Comparison of ENCODE assay signal across 8 cellular contexts in genomic region chr16:85735225-85735722, GRCh38. TPM values are rescaled to one million over a fixed set of nuclear protein-coding genes. Genes with fewer than 3 reads are reported as not detected.
DNase-seq lines count a peak whose midpoint lies in the region; ATAC-seq and TF ChIP-seq lines count a peak whose summit lies in the region.
"Had no signal": no experiment of that assay in that cellular context is flagged by ENCODE, and none has a peak within 500 bp of the region (broad histone marks: within the 10 kb centered on the region; RNA-seq: fewer than 3 reads in every experiment).

No MANE protein-coding gene starts in this region.

- no peak overlapping the region for H3K9ac ChIP-seq in SK-N-SH

- POLR2A ChIA-PET in SK-N-SH (lab: Yijun Ruan, JAX) = no interaction called here

- no peaks in the 10 kb centered on the region for H3K27me3 Mint-ChIP-seq in activated T-cell treated with anti-CD3 and anti-CD28 coated beads, Interleukin-2, amount 50 U/mL, for 72 hours (ENCODE audit: low read depth)
- no peaks in the 10 kb centered on the region for H3K27me3 Mint-ChIP-seq in HFFc6 (ENCODE audit: insufficient read depth)

- ATAC-seq in GM19467 (IDR thresholded peaks at IDR 0.05; ENCODE audit: unreplicated experiment) (peak; percentile 80), HG03432 (IDR thresholded peaks at IDR 0.05; ENCODE audit: unreplicated experiment) (peak; percentile 83)
- peak; percentile 71 to 80 for ATAC-seq in activated T-cell treated with anti-CD3 and anti-CD28 coated beads, Interleukin-2, amount 50 U/mL, for 72 hours (replicated peaks in 1 of 2)

- no peak overlapping the region for H3K27ac Mint-ChIP-seq in activated T-cell treated with anti-CD3 and anti-CD28 coated beads, Interleukin-2, amount 50 U/mL, for 72 hours
- no peak overlapping the region for H3K27ac Mint-ChIP-seq in HFFc6

- CTCF ChIA-PET in SK-N-SH (lab: Yijun Ruan, JAX) = no interaction called here

- H3K79me2 ChIP-seq in SK-N-SH (ENCODE audit: insufficient read depth) = peaks cover 7% of the 10 kb centered on the region

- no peaks in the 10 kb centered on the region for H3F3A ChIP-seq in SK-N-SH (replicated peaks; ENCODE audit: insufficient read depth)

- no peak overlapping the region for H3K4me2 ChIP-seq in SK-N-SH

- H3K4me1 ChIP-seq in BE2C = peaks cover 5% of the 10 kb centered on the region
- H3K4me1 ChIP-seq in SK-N-SH (ENCODE audit: control insufficient read depth in 1 of 2, insufficient read depth in 2 of 2, low read depth in 1 of 2, low read length in 1 of 2) = peaks cover 0 to 8% of the 10 kb centered on the region in 2 experiments; a peak in 1 of 4 replicates
- H3K4me1 ChIP-seq: lower lobe of right lung had no signal

- H3K9me3 Mint-ChIP-seq in activated T-cell treated with anti-CD3 and anti-CD28 coated beads, Interleukin-2, amount 50 U/mL, for 72 hours = no peaks in the 10 kb centered on the region
- H3K9me3 Mint-ChIP-seq in HFFc6 = no peaks in the 10 kb centered on the region

- no peaks in the 10 kb centered on the region for H3K27me3 ChIP-seq in BE2C
- no peaks in the 10 kb centered on the region for H3K27me3 ChIP-seq in SK-N-SH (ENCODE audit: insufficient read depth)

- DNase-seq in activated T-cell treated with anti-CD3 and anti-CD28 coated beads, Interleukin-2, amount 50 U/mL, for 72 hours = peak in 1 of 2 donors; percentile 42
- peak; percentile 3 to 72 (median 46) for DNase-seq in stimulated activated naive CD4-positive, alpha-beta T cell (lab: John Stamatoyannopoulos, UW)
- DNase-seq in HFFc6 (no peak), BE2C (no peak), SK-N-SH (no peak)
- DNase-seq: lower lobe of right lung had no signal

- H3K36me3 ChIP-seq in BE2C (no peaks in the 10 kb centered on the region), SK-N-SH (replicated peaks in 1 of 2; ENCODE audit: control insufficient read depth in 1 of 2, insufficient read depth in 2 of 2, low read length in 1 of 2) (no peaks in the 10 kb centered on the region)
- H3K36me3 ChIP-seq: lower lobe of right lung had no signal

- peaks cover 14% of the 10 kb centered on the region for H3K4me1 Mint-ChIP-seq in activated T-cell treated with anti-CD3 and anti-CD28 coated beads, Interleukin-2, amount 50 U/mL, for 72 hours (ENCODE audit: low read depth)
- H3K4me1 Mint-ChIP-seq in HFFc6 (ENCODE audit: low read depth) = peaks cover 5% of the 10 kb centered on the region; the same call in 1 of the 2 replicates

- no peak for TF ChIP-seq RAD21 in SK-N-SH (IDR thresholded peaks at IDR 0.05; ENCODE audit: low read length)

- TF ChIP-seq EP300 in SK-N-SH (IDR thresholded peaks at IDR 0.05; ENCODE audit: borderline replicate concordance in 1 of 2, low read depth in 1 of 2, low read length in 1 of 2) = no peak

- H3K4me3 ChIP-seq in BE2C (ENCODE audit: low read depth, low read length) (no peak overlapping the region), SK-N-SH (ENCODE audit: low read depth in 2 of 2, low read length in 1 of 2) (no peak overlapping the region)
- H3K4me3 ChIP-seq: lower lobe of right lung had no signal

- no peaks in the 10 kb centered on the region for H3K9me3 ChIP-seq in BE2C
- no peaks in the 10 kb centered on the region for H3K9me3 ChIP-seq in SK-N-SH
- H3K9me3 ChIP-seq: lower lobe of right lung had no signal

- TF ChIP-seq CTCF in HFFc6 (IDR thresholded peaks at IDR 0.05) (no peak), BE2C (IDR thresholded peaks at IDR 0.05; ENCODE audit: low read depth, low read length) (no peak), SK-N-SH (IDR thresholded peaks at IDR 0.05) (no peak)

- no peak overlapping the region for H3K27ac ChIP-seq in SK-N-SH (ENCODE audit: low read depth in 2 of 2, low read length in 1 of 2)
- H3K27ac ChIP-seq: lower lobe of right lung had no signal

- H2AFZ ChIP-seq in SK-N-SH (ENCODE audit: low read depth) = no peak overlapping the region

- no peaks in the 10 kb centered on the region for H3K9me2 ChIP-seq in SK-N-SH

- H3K36me3 Mint-ChIP-seq in activated T-cell treated with anti-CD3 and anti-CD28 coated beads, Interleukin-2, amount 50 U/mL, for 72 hours (ENCODE audit: insufficient read depth in 2 of 2) = no peaks in the 10 kb centered on the region
- peaks cover 17% of the 10 kb centered on the region for H3K36me3 Mint-ChIP-seq in HFFc6 (ENCODE audit: low read depth)

- H3K4me3 Mint-ChIP-seq in activated T-cell treated with anti-CD3 and anti-CD28 coated beads, Interleukin-2, amount 50 U/mL, for 72 hours = peak overlapping the region in 1 of 2 donors; percentile 31
- H3K4me3 Mint-ChIP-seq in HFFc6 = no peak overlapping the region

- 93% methylated on average over 13 of the region's 16 CpGs for WGBS in SK-N-SH (ENCODE audit: low lambda C conversion rate)

- no peaks in the 10 kb centered on the region for H4K20me1 ChIP-seq in SK-N-SH (ENCODE audit: insufficient read depth)

TF ChIP-seq in SK-N-SH, 30 proteins besides CTCF, POLR2A, EP300 and RAD21:
- TF ChIP-seq ELF1 (IDR thresholded peaks at IDR 0.05) (no peak), MEF2A (IDR thresholded peaks at IDR 0.05; ENCODE audit: borderline replicate concordance, low read depth) (no peak), MXI1 (IDR thresholded peaks at IDR 0.05; ENCODE audit: low read depth, low read length) (no peak), PBX3 (IDR thresholded peaks at IDR 0.05) (no peak), ZBTB33 (IDR thresholded peaks at IDR 0.05; ENCODE audit: borderline replicate concordance, low read depth) (no peak), POLR2AphosphoS5 (IDR thresholded peaks at IDR 0.05; ENCODE audit: low read depth, low read length) (no peak), USF2 (IDR thresholded peaks at IDR 0.05; ENCODE audit: borderline replicate concordance, low read depth, low read length) (no peak), FOXJ3 (CRISPR knock-in tag; IDR thresholded peaks at IDR 0.05) (no peak)

RNA-seq across cellular contexts. Expression of gene C16orf74, which starts 15.6 kb away (rescaled TPM):
- total RNA-seq in activated T-cell treated with anti-CD3 and anti-CD28 coated beads, Interleukin-2, amount 50 U/mL, for 72 hours = 1 to 10 TPM in 1 of 2 donors, not detected in 1; 1.2 TPM
- total RNA-seq in HFFc6 (2021; fragmentation: NEBNext Ultra II Directional; extraction: Animal tissue kit (Norgen Biotek cat#: 25700)) = 10 to 100 TPM; 13.4 to 18.6 (median 15.7) TPM
- polyA plus RNA-seq in BE2C (2012; ENCODE audit: insufficient read depth, insufficient read length, low read depth) = 1.4 TPM
- 15.9 and 27.2 TPM in 2 replicates for polyA plus RNA-seq in SK-N-SH (2012; rRNA removed)
- 13.7 and 16.7 TPM in 2 replicates for polyA plus RNA-seq in SK-N-SH (2012; cell fraction: cytosol; rRNA removed)
- 20.6 and 35.2 TPM in 2 replicates for polyA plus RNA-seq in SK-N-SH (2012; cell fraction: nucleus; rRNA removed)

RNA-seq across cellular contexts. Expression of gene GINS2, which starts 46.5 kb away (rescaled TPM):
- 10 to 100 TPM; 32.6 to 55.6 TPM for total RNA-seq in activated T-cell treated with anti-CD3 and anti-CD28 coated beads, Interleukin-2, amount 50 U/mL, for 72 hours
- total RNA-seq in HFFc6 (2021; fragmentation: NEBNext Ultra II Directional; extraction: Animal tissue kit (Norgen Biotek cat#: 25700)) = 10 to 100 TPM; 11.8 to 24.6 (median 21.0) TPM
- polyA plus RNA-seq in BE2C (2012; ENCODE audit: insufficient read depth, insufficient read length, low read depth) = 6.0 TPM
- 8.4 and 9.0 TPM in 2 replicates for polyA plus RNA-seq in SK-N-SH (2012; rRNA removed)
- 9.0 and 9.3 TPM in 2 replicates for polyA plus RNA-seq in SK-N-SH (2012; cell fraction: cytosol; rRNA removed)
- polyA plus RNA-seq in SK-N-SH (2012; cell fraction: nucleus; rRNA removed) = 3.7 and 4.5 TPM in 2 replicates

Comparison
In these comparisons a context has a peak if more than half of its experiments do, and no peak if none do; other contexts are left out.
1. DNase-seq: peak in stimulated activated naive CD4-positive, alpha-beta T cell (6 of 6); none in HFFc6 (single experiment), BE2C (single experiment) and SK-N-SH (single experiment).
2. RNA of gene C16orf74, which starts 15.6 kb away (total RNA-seq): 13.4 to 18.6 TPM in HFFc6; 1.2 TPM in activated T-cell treated with anti-CD3 and anti-CD28 coated beads, Interleukin-2, amount 50 U/mL, for 72 hours; every median in the first group is over 4 times any median in the second.
3. Peak in every context shown above with its lines, with median percentiles within 50 percentile points of each other: ATAC-seq.